In genomic region chr13:77036294-77036693, GRCh38 we compare ENCODE assay signal across 13 cellular contexts. TPM values are rescaled to one million over a fixed set of nuclear protein-coding genes. Genes with fewer than 3 reads are reported as not detected.
DNase-seq lines count a peak whose midpoint lies in the region; ATAC-seq and TF ChIP-seq lines count a peak whose summit lies in the region.
"Had no signal": no experiment of that assay in that cellular context is flagged by ENCODE, and none has a peak within 500 bp of the region (broad histone marks: within the 10 kb centered on the region; RNA-seq: fewer than 3 reads in every experiment).

No MANE protein-coding gene starts in this region.

- no peak overlapping the region for H3K9ac ChIP-seq in smooth muscle cell (ENCODE audit: low read depth)

- H3K4me2 ChIP-seq in smooth muscle cell, result no peak overlapping the region

- no peaks in the 10 kb centered on the region for H3F3A ChIP-seq in smooth muscle cell (ENCODE audit: low read depth)

- no peak overlapping the region for H2AFZ ChIP-seq in smooth muscle cell (ENCODE audit: low read depth)

- no peak for DNase-seq in right cardiac atrium
- DNase-seq in right atrium auricular region (ENCODE audit: low spot score), result no peak
- peak in 3 of 61 donors; percentile 21 to 58 (median 29) for DNase-seq in caudate nucleus (lab: John Stamatoyannopoulos, UW)
- peak; percentile 56 for DNase-seq in midbrain (lab: John Stamatoyannopoulos, UW)
- DNase-seq in CD1c-positive myeloid dendritic cell (ENCODE audit: extremely low spot score), result no peak
- no peak for DNase-seq in T-helper 1 cell
- no peak for DNase-seq in smooth muscle cell (lab: John Stamatoyannopoulos, UW; ENCODE audit: unreplicated experiment)
- DNase-seq: BE2C; Caco-2; CD8-positive, alpha-beta T cell had no signal

- intact Hi-C loops in right cardiac atrium (cut with DNase I), result no loop called here

- no peak overlapping the region for H3K4me3 ChIP-seq in right cardiac atrium (ENCODE audit: low read length)
- H3K4me3 ChIP-seq in right atrium auricular region, result no peak overlapping the region
- no peak overlapping the region for H3K4me3 ChIP-seq in smooth muscle cell
- H3K4me3 ChIP-seq: HAP-1 had no signal

- WGBS in right cardiac atrium, result 26% methylated on average over 1 of the region's 1 CpG
- WGBS in smooth muscle cell (ENCODE audit: low lambda C conversion rate), result 100% methylated on average over 1 of the region's 1 CpG

- H3K36me3 ChIP-seq in right atrium auricular region (no peaks in the 10 kb centered on the region), smooth muscle cell (ENCODE audit: low read depth) (no peaks in the 10 kb centered on the region)
- H3K36me3 ChIP-seq: BE2C, HAP-1 had no signal

- no peaks in the 10 kb centered on the region for H3K4me1 ChIP-seq in right cardiac atrium (ENCODE audit: control insufficient read depth, insufficient read depth, low read length)
- peaks cover 0 to 8% of the 10 kb centered on the region in 2 donors for H3K4me1 ChIP-seq in right atrium auricular region
- no peaks in the 10 kb centered on the region for H3K4me1 ChIP-seq in smooth muscle cell (ENCODE audit: low read depth)
- H3K4me1 ChIP-seq: BE2C, Caco-2, HAP-1 had no signal

- TF ChIP-seq CTCF in right atrium auricular region (IDR thresholded peaks at IDR 0.05) (no peak), smooth muscle cell (IDR thresholded peaks at IDR 0.05; ENCODE audit: borderline replicate concordance, insufficient read depth, poor library complexity, severe bottlenecking) (no peak)

- H3K9me3 ChIP-seq in right cardiac atrium (ENCODE audit: control insufficient read depth, low read length), result no peaks in the 10 kb centered on the region
- no peaks in the 10 kb centered on the region for H3K9me3 ChIP-seq in right atrium auricular region
- no peaks in the 10 kb centered on the region for H3K9me3 ChIP-seq in smooth muscle cell (replicated peaks; ENCODE audit: low read depth)
- H3K9me3 ChIP-seq: BE2C, Caco-2, HAP-1 had no signal

- H4K20me1 ChIP-seq in smooth muscle cell (ENCODE audit: low read depth), result no peaks in the 10 kb centered on the region

- no peaks in the 10 kb centered on the region for H3K27me3 ChIP-seq in right cardiac atrium (ENCODE audit: control insufficient read depth, insufficient read depth)
- H3K27me3 ChIP-seq in right atrium auricular region, result no peaks in the 10 kb centered on the region
- H3K27me3 ChIP-seq in smooth muscle cell (ENCODE audit: low read depth), result no peaks in the 10 kb centered on the region
- H3K27me3 ChIP-seq: BE2C had no signal

- no peaks in the 10 kb centered on the region for H3K79me2 ChIP-seq in smooth muscle cell (ENCODE audit: low read depth)

- ATAC-seq in right cardiac atrium, result no peak
- ATAC-seq: CD8-positive, alpha-beta T cell; HepG2 had no signal

- H3K27ac ChIP-seq in right cardiac atrium (ENCODE audit: low read length) (peak overlapping the region; percentile 67), right atrium auricular region (no peak overlapping the region), caudate nucleus (ENCODE audit: low read depth, low read length) (peak overlapping the region; percentile 53), smooth muscle cell (ENCODE audit: low read depth) (no peak overlapping the region)
- H3K27ac ChIP-seq: C4-2B had no signal

RNA-seq across cellular contexts. Expression of gene FBXL3, which starts 9.3 kb away (rescaled TPM):
- total RNA-seq in right cardiac atrium, result 10 to 100 TPM; 36.3 to 40.2 (median 36.7) TPM
- 19.7 TPM for polyA plus RNA-seq in right cardiac atrium
- 10 to 100 TPM; 47.2 to 48.1 TPM for total RNA-seq in right atrium auricular region
- 54.7 and 58.8 TPM in 2 replicates for total RNA-seq in smooth muscle cell
- 19.0 and 25.2 TPM in 2 replicates for polyA plus RNA-seq in smooth muscle cell

RNA-seq across cellular contexts. Expression of gene CLN5, which starts 44.4 kb away (rescaled TPM):
- 10 to 100 TPM; 20.8 to 21.3 (median 21.1) TPM for total RNA-seq in right cardiac atrium
- polyA plus RNA-seq in right cardiac atrium, result 16.8 TPM
- total RNA-seq in right atrium auricular region, result 10 to 100 TPM; 15.8 to 18.4 TPM
- total RNA-seq in smooth muscle cell, result 28.3 and 33.5 TPM in 2 replicates
- 17.9 and 18.2 TPM in 2 replicates for polyA plus RNA-seq in smooth muscle cell

Comparison
In these comparisons a context has a peak if more than half of its experiments do, and no peak if none do; other contexts are left out.
1. H3K27ac ChIP-seq: peak in right cardiac atrium (single experiment) and caudate nucleus (single experiment); none in right atrium auricular region (0 of 2) and smooth muscle cell (single experiment).